In genomic region chr14:104343294-104343625, GRCh38 we compare ENCODE assay signal across 13 cellular contexts.
DNase-seq lines count a peak whose midpoint lies in the region; ATAC-seq and TF ChIP-seq lines count a peak whose summit lies in the region.
"Had no signal": no experiment of that assay in that cellular context is flagged by ENCODE, and none has a peak within 500 bp of the region (broad histone marks: within the 10 kb centered on the region; RNA-seq: fewer than 3 reads in every experiment).

No MANE protein-coding gene starts in this region.

- CTCF ChIA-PET in activated CD8-positive, alpha-beta memory T cell treated with anti-CD3 and anti-CD28 coated beads, Interleukin-2, amount 10 ng/mL, durations not matched to agents 7 days and 5 days (lab: Charles Lee), result no interaction called here

- intact Hi-C loops in sigmoid colon (cut with DNase I), result no loop called here

- TF ChIP-seq EP300 in sigmoid colon (IDR thresholded peaks at IDR 0.05), result no peak

- ATAC-seq in activated CD8-positive, alpha-beta memory T cell treated with anti-CD3 and anti-CD28 coated beads, Interleukin-2, amount 10 ng/mL, durations not matched to agents 7 days and 5 days, result no peak
- ATAC-seq in left lobe of liver (no peak), omental fat pad (ENCODE audit: low FRiP score) (no peak)
- ATAC-seq: GM12878 had no signal

- H3K4me1 ChIP-seq in BLaER1 (peaks cover 52% of the 10 kb centered on the region), sigmoid colon (peaks cover 0 to 13% (median 8%) of the 10 kb centered on the region in 4 donors)

- no peak overlapping the region for H3K4me3 Mint-ChIP-seq in activated CD8-positive, alpha-beta memory T cell treated with anti-CD3 and anti-CD28 coated beads, Interleukin-2, amount 10 ng/mL, durations not matched to agents 7 days and 5 days
- H3K4me3 Mint-ChIP-seq: CD4-positive, CD25-positive, alpha-beta regulatory T cell; GM23338; IgD-negative memory B cell had no signal

- H4K20me1 ChIP-seq in BLaER1, result no peaks in the 10 kb centered on the region

- peaks cover 5% of the 10 kb centered on the region for H3K9me3 ChIP-seq in BLaER1
- H3K9me3 ChIP-seq in sigmoid colon, result peaks cover 0 to 3% (median 0%) of the 10 kb centered on the region in 4 donors

- no peaks in the 10 kb centered on the region for H3K36me3 Mint-ChIP-seq in activated CD8-positive, alpha-beta memory T cell treated with anti-CD3 and anti-CD28 coated beads, Interleukin-2, amount 10 ng/mL, durations not matched to agents 7 days and 5 days
- H3K36me3 Mint-ChIP-seq: CD4-positive, CD25-positive, alpha-beta regulatory T cell had no signal

- H3K27me3 Mint-ChIP-seq in activated CD8-positive, alpha-beta memory T cell treated with anti-CD3 and anti-CD28 coated beads, Interleukin-2, amount 10 ng/mL, durations not matched to agents 7 days and 5 days, result peaks cover 19% of the 10 kb centered on the region

- no peak for TF ChIP-seq POLR2A in sigmoid colon (IDR thresholded peaks at IDR 0.05)

- no peak overlapping the region for H3K9ac ChIP-seq in BLaER1

- H3K36me3 ChIP-seq in BLaER1 (no peaks in the 10 kb centered on the region), sigmoid colon (no peaks in the 10 kb centered on the region)

- H3K27ac Mint-ChIP-seq in activated CD8-positive, alpha-beta memory T cell treated with anti-CD3 and anti-CD28 coated beads, Interleukin-2, amount 10 ng/mL, durations not matched to agents 7 days and 5 days, result no peak overlapping the region
- H3K27ac Mint-ChIP-seq: GM23338, IgD-negative memory B cell had no signal

- no peak overlapping the region for H3K4me3 ChIP-seq in BLaER1
- H3K4me3 ChIP-seq in sigmoid colon, result no peak overlapping the region
- H3K4me3 ChIP-seq: GM12878, GM23338 had no signal

- H3K4me2 ChIP-seq in BLaER1, result peak overlapping the region; percentile 65
- H3K4me2 ChIP-seq: GM23338 had no signal

- TF ChIP-seq CTCF in sigmoid colon (IDR thresholded peaks at IDR 0.05) (no peak), omental fat pad (IDR thresholded peaks at IDR 0.05) (no peak)

- no peaks in the 10 kb centered on the region for H3K27me3 ChIP-seq in BLaER1
- peaks cover 0 to 15% (median 10%) of the 10 kb centered on the region in 3 donors for H3K27me3 ChIP-seq in sigmoid colon

- H3K27ac ChIP-seq in BLaER1, result no peak overlapping the region
- no peak overlapping the region for H3K27ac ChIP-seq in sigmoid colon
- H3K27ac ChIP-seq: 22Rv1 had no signal

- 86 to 90% methylated on average over 6 of the region's 6 CpGs for WGBS in sigmoid colon, 2 donors

- no peaks in the 10 kb centered on the region for H3K4me1 Mint-ChIP-seq in activated CD8-positive, alpha-beta memory T cell treated with anti-CD3 and anti-CD28 coated beads, Interleukin-2, amount 10 ng/mL, durations not matched to agents 7 days and 5 days

- H3K9me3 Mint-ChIP-seq in activated CD8-positive, alpha-beta memory T cell treated with anti-CD3 and anti-CD28 coated beads, Interleukin-2, amount 10 ng/mL, durations not matched to agents 7 days and 5 days (ENCODE audit: low read depth), result peaks cover 2% of the 10 kb centered on the region

- DNase-seq in activated CD8-positive, alpha-beta memory T cell treated with anti-CD3 and anti-CD28 coated beads, Interleukin-2, amount 50 U/mL, for 4 hours, result peak; percentile 13
- DNase-seq in activated CD8-positive, alpha-beta memory T cell treated with anti-CD3 and anti-CD28 coated beads, Interleukin-2, amount 10 ng/mL, durations not matched to agents 7 days and 5 days, result no peak
- DNase-seq in left lobe of liver (ENCODE audit: low spot score) (peak; percentile 33), sigmoid colon (peak; percentile 56), activated gamma-delta T cell (lab: John Stamatoyannopoulos, UW) (no peak), omental fat pad (ENCODE audit: low spot score) (no peak)
- DNase-seq: CD4-positive, CD25-positive, alpha-beta regulatory T cell; DMS53 had no signal

Comparison
In these comparisons a context has a peak if more than half of its experiments do, and no peak if none do; other contexts are left out.
1. DNase-seq: peak in activated CD8-positive, alpha-beta memory T cell treated with anti-CD3 and anti-CD28 coated beads, Interleukin-2, amount 50 U/mL, for 4 hours (single experiment), left lobe of liver (single experiment) and sigmoid colon (single experiment); none in activated CD8-positive, alpha-beta memory T cell treated with anti-CD3 and anti-CD28 coated beads, Interleukin-2, amount 10 ng/mL, durations not matched to agents 7 days and 5 days (single experiment), activated gamma-delta T cell (single experiment) and omental fat pad (single experiment).